ENCODE assay signal across 1 cellular context in the genomic region with DNA sequence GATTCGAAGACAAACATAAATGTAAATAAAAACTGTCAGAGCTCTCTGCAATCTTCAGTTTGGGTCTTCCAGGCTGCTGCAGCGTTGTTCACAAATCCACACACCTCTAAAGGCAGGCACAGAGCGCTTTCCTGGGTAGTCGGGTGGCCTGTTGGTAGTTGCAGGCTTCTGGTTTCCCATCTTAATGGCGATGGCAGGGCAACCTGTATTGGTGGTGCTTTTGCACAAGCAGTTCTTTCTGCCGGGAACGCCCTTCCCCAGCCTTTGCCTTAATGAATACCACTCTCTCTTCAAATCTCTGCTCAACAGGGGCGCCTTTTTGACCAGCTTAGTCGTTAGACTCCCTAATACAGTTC.
TF ChIP-seq lines count a peak whose summit lies in the region.

No MANE protein-coding gene starts in this region.

TF ChIP-seq in H1, 55 proteins besides CTCF, POLR2A, EP300 and RAD21:
- TF ChIP-seq, protein P1, sequence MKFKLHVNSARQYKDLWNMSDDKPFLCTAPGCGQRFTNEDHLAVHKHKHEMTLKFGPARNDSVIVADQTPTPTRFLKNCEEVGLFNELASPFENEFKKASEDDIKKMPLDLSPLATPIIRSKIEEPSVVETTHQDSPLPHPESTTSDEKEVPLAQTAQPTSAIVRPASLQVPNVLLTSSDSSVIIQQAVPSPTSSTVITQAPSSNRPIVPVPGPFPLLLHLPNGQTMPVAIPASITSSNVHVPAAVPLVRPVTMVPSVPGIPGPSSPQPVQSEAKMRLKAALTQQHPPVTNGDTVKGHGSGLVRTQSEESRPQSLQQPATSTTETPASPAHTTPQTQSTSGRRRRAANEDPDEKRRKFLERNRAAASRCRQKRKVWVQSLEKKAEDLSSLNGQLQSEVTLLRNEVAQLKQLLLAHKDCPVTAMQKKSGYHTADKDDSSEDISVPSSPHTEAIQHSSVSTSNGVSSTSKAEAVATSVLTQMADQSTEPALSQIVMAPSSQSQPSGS (IDR thresholded peaks at IDR 0.05; ENCODE audit: low read length), result no peak
